In genomic region chr10:63799511-63799910, GRCh38 we compare ENCODE assay signal across 16 cellular contexts.
DNase-seq lines count a peak whose midpoint lies in the region; ATAC-seq, FAIRE-seq and TF ChIP-seq lines count a peak whose summit lies in the region.
"Had no signal": no experiment of that assay in that cellular context is flagged by ENCODE, and none has a peak within 500 bp of the region (broad histone marks: within the 10 kb centered on the region; RNA-seq: fewer than 3 reads in every experiment).

No MANE protein-coding gene starts in this region.

- H3K27ac Mint-ChIP-seq in HFFc6 (peak overlapping the region; percentile 19; the same call in 1 of the 2 replicates), MCF 10A (ENCODE audit: low read depth, unreplicated experiment) (peak overlapping the region; percentile 84)
- H3K27ac Mint-ChIP-seq: natural killer cell treated with Interleukin-12 subunit alpha and Interleukin-12 subunit beta and Interleukin-15 and Interleukin-18, amount 100 ng/mL, for 72 hours had no signal

- H3K36me3 ChIP-seq in iPS-15b (ENCODE audit: control insufficient read depth, insufficient read depth, low read length) (no peaks in the 10 kb centered on the region), skeletal muscle tissue (ENCODE audit: control insufficient read depth in 3 of 3, insufficient read depth in 3 of 3, low read length in 3 of 3) (no peaks in the 10 kb centered on the region)
- H3K36me3 ChIP-seq: BLaER1 treated with 17β-estradiol and CSF1 and Interleukin-3, amounts not matched to agents 10 nM and 100 nM; left lung had no signal

- H3K4me1 ChIP-seq in iPS-15b (ENCODE audit: control insufficient read depth, insufficient read depth, low read length) (no peaks in the 10 kb centered on the region), skeletal muscle tissue (ENCODE audit: control insufficient read depth in 3 of 3, insufficient read depth in 3 of 3, low read length in 3 of 3) (peaks cover 0 to 7% (median 0%) of the 10 kb centered on the region in 3 donors)

- BruUV-seq in MCF 10A (replicated peaks; lab: Mats Ljungman, UMichigan), result no TSS peak

- no peak for TF ChIP-seq POLR2A in H54 (IDR thresholded peaks at IDR 0.05; ENCODE audit: low read depth, low read length)

- H3K9me3 ChIP-seq in iPS-15b (ENCODE audit: control insufficient read depth, insufficient read depth, low read length) (no peaks in the 10 kb centered on the region), skeletal muscle tissue (ENCODE audit: control insufficient read depth in 3 of 3, low read length in 3 of 3) (no peaks in the 10 kb centered on the region)
- H3K9me3 ChIP-seq: BLaER1 treated with 17β-estradiol and CSF1 and Interleukin-3, amounts not matched to agents 10 nM and 100 nM; left lung had no signal

- intact Hi-C loops in MCF 10A (cut with micrococcal nuclease), result no loop called here

- no peak for ATAC-seq in HG03442 (IDR thresholded peaks at IDR 0.05; ENCODE audit: unreplicated experiment)

- H3K4me3 ChIP-seq in iPS-15b (ENCODE audit: low read depth, low read length), result peak overlapping the region; percentile 11
- peak overlapping the region in 1 of 3 donors; percentile 4 for H3K4me3 ChIP-seq in skeletal muscle tissue (ENCODE audit: low read length in 3 of 3)
- H3K4me3 ChIP-seq: BLaER1 treated with 17β-estradiol and CSF1 and Interleukin-3, amounts not matched to agents 10 nM and 100 nM; left lung had no signal

- no peak for TF ChIP-seq CTCF in HFFc6 (IDR thresholded peaks at IDR 0.05)
- no peak for TF ChIP-seq CTCF in MCF 10A (IDR thresholded peaks at IDR 0.05; ENCODE audit: unreplicated experiment)

- CTCF ChIA-PET in MCF 10A (lab: Yijun Ruan, JAX), result interaction anchor here (1.3 kb wide), 1 partner anchor 21 kb away, joined by 4 read pairs; no protein-coding TSS in a partner anchor
- CTCF ChIA-PET in HEK293T (lab: Yijun Ruan, JAX), result interaction anchor here (0.6 to 1.0 kb wide), 2 partner anchors 20 to 1030 kb away, joined by 3 read pairs; no protein-coding TSS in a partner anchor

- H3K4me3 Mint-ChIP-seq in HFFc6 (peak overlapping the region; percentile 72), MCF 10A (ENCODE audit: unreplicated experiment) (no peak overlapping the region)
- H3K4me3 Mint-ChIP-seq: natural killer cell treated with Interleukin-12 subunit alpha and Interleukin-12 subunit beta and Interleukin-15 and Interleukin-18, amount 100 ng/mL, for 72 hours had no signal

- DNase-seq in HFFc6, result no peak
- no peak for DNase-seq in MCF 10A (ENCODE audit: unreplicated experiment)
- no peak for DNase-seq in HEK293T (ENCODE audit: extremely low spot score)
- DNase-seq in H54 (ENCODE audit: insufficient read length, low spot score), result no peak
- DNase-seq in NK-92 treated with Interleukin-12 subunit alpha and Interleukin-12 subunit beta, amount 100 ng/mL, for 24 hours (lab: John Stamatoyannopoulos, UW), result no peak
- DNase-seq: activated CD8-positive, alpha-beta memory T cell treated with anti-CD3 and anti-CD28 coated beads, Interleukin-2, amount 50 U/mL, for 4 hours; activated naive CD4-positive, alpha-beta T cell treated with anti-CD3 and anti-CD28 coated beads, Interleukin-2, amount 50 U/mL, for 16 hours; DMS79 treated with DMSO at 0.1 percent for 48 hours; T-helper 2 cell had no signal

- H3K27me3 Mint-ChIP-seq in HFFc6 (ENCODE audit: insufficient read depth) (peaks cover 9% of the 10 kb centered on the region), MCF 10A (ENCODE audit: insufficient read depth, unreplicated experiment) (no peaks in the 10 kb centered on the region)

- H3K9ac ChIP-seq in iPS-15b (ENCODE audit: low read depth, low read length) (no peak overlapping the region), skeletal muscle tissue (ENCODE audit: low read depth in 1 of 3, low read length in 3 of 3) (no peak overlapping the region)
- H3K9ac ChIP-seq: BLaER1 treated with 17β-estradiol and CSF1 and Interleukin-3, amounts not matched to agents 10 nM and 100 nM had no signal

- H3K4me1 Mint-ChIP-seq in HFFc6 (ENCODE audit: low read depth) (peaks cover 16% of the 10 kb centered on the region), MCF 10A (ENCODE audit: insufficient read depth, unreplicated experiment) (peaks cover 13% of the 10 kb centered on the region)

- no peaks in the 10 kb centered on the region for H3K36me3 Mint-ChIP-seq in HFFc6 (ENCODE audit: low read depth)
- no peaks in the 10 kb centered on the region for H3K36me3 Mint-ChIP-seq in MCF 10A (ENCODE audit: insufficient read depth, unreplicated experiment)
- H3K36me3 Mint-ChIP-seq: natural killer cell treated with Interleukin-12 subunit alpha and Interleukin-12 subunit beta and Interleukin-15 and Interleukin-18, amount 100 ng/mL, for 72 hours had no signal

- no peak for FAIRE-seq in H54 (lab: Jason Lieb, UNC)

- POLR2A ChIA-PET in MCF 10A (lab: Yijun Ruan, JAX) (interaction anchor here (0.6 kb wide), 1 partner anchor 26 kb away, joined by 3 read pairs; no protein-coding TSS in a partner anchor), HEK293T (lab: Yijun Ruan, JAX) (no interaction called here)

- no peaks in the 10 kb centered on the region for H3K9me3 Mint-ChIP-seq in HFFc6
- no peaks in the 10 kb centered on the region for H3K9me3 Mint-ChIP-seq in MCF 10A (ENCODE audit: unreplicated experiment)
- H3K9me3 Mint-ChIP-seq: natural killer cell treated with Interleukin-12 subunit alpha and Interleukin-12 subunit beta and Interleukin-15 and Interleukin-18, amount 100 ng/mL, for 72 hours had no signal

- H3K27me3 ChIP-seq in iPS-15b (ENCODE audit: control insufficient read depth, insufficient read depth, low read length) (no peaks in the 10 kb centered on the region), skeletal muscle tissue (ENCODE audit: control insufficient read depth in 3 of 3, insufficient read depth in 3 of 3, low read length in 3 of 3) (no peaks in the 10 kb centered on the region)
- H3K27me3 ChIP-seq: BLaER1 treated with 17β-estradiol and CSF1 and Interleukin-3, amounts not matched to agents 10 nM and 100 nM; left lung had no signal

- peak overlapping the region; percentile 52 for H3K27ac ChIP-seq in skeletal muscle tissue (ENCODE audit: low read depth, low read length)
- H3K27ac ChIP-seq: BLaER1 treated with 17β-estradiol and CSF1 and Interleukin-3, amounts not matched to agents 10 nM and 100 nM; RWPE1 had no signal

TF ChIP-seq in HEK293T, 16 proteins besides CTCF, POLR2A, EP300 and RAD21:
- TF ChIP-seq BHLHE40 (IDR thresholded peaks at IDR 0.05; ENCODE audit: borderline replicate concordance) (no peak), SP1 (IDR thresholded peaks at IDR 0.05) (no peak), TARDBP (IDR thresholded peaks at IDR 0.05) (no peak), HDGF (IDR thresholded peaks at IDR 0.05; ENCODE audit: borderline replicate concordance) (no peak), SUZ12 (IDR thresholded peaks at IDR 0.05) (no peak), ARNT (IDR thresholded peaks at IDR 0.05) (no peak), NFRKB (IDR thresholded peaks at IDR 0.05) (no peak), FOXA1 (IDR thresholded peaks at IDR 0.05) (no peak), PKNOX1 (IDR thresholded peaks at IDR 0.05) (no peak), FOXM1 (IDR thresholded peaks at IDR 0.05; ENCODE audit: borderline replicate concordance) (no peak), ELF4 (IDR thresholded peaks at IDR 0.05) (no peak)
